Comparison of ENCODE assay signal across 1 cellular context in genomic region chr5:3099526-3099925, GRCh38.
TF ChIP-seq lines count a peak whose summit lies in the region.

No MANE protein-coding gene starts in this region.

TF ChIP-seq in HepG2, 621 proteins besides CTCF, POLR2A, EP300 and RAD21 (continued from another document):
- TF ChIP-seq RBAK (CRISPR knock-in tag; IDR thresholded peaks at IDR 0.05) (no peak), FOXP1 (IDR thresholded peaks at IDR 0.05) (no peak), FOXP1 (CRISPR knock-in tag; IDR thresholded peaks at IDR 0.05) (no peak), ZNF274 (CRISPR knock-in tag; IDR thresholded peaks at IDR 0.05) (no peak), SNAPC4 (CRISPR knock-in tag; IDR thresholded peaks at IDR 0.05) (no peak), BRD4 (CRISPR knock-in tag; IDR thresholded peaks at IDR 0.05) (no peak), SOX6 (IDR thresholded peaks at IDR 0.05) (no peak), SOX6 (CRISPR knock-in tag; IDR thresholded peaks at IDR 0.05) (no peak), HDAC1 (CRISPR knock-in tag; IDR thresholded peaks at IDR 0.05) (no peak), NCOA1 (CRISPR knock-in tag; IDR thresholded peaks at IDR 0.05) (no peak), HNF1A (IDR thresholded peaks at IDR 0.05; ENCODE audit: low read depth) (no peak), HNF1A (CRISPR knock-in tag; IDR thresholded peaks at IDR 0.05; ENCODE audit: borderline replicate concordance) (no peak), FIP1L1 (IDR thresholded peaks at IDR 0.05; ENCODE audit: borderline replicate concordance, insufficient read depth, low read depth, low read length) (no peak), EED (CRISPR knock-in tag; IDR thresholded peaks at IDR 0.05) (no peak), HMG20B (CRISPR knock-in tag; conservative IDR thresholded peaks at IDR 0.05) (no peak), NFE2L2 (IDR thresholded peaks at IDR 0.05; ENCODE audit: low read length) (no peak), NAIF1 (CRISPR knock-in tag; IDR thresholded peaks at IDR 0.05; ENCODE audit: borderline replicate concordance) (no peak), TERF1 (CRISPR knock-in tag; IDR thresholded peaks at IDR 0.05) (no peak), ZNF318 (CRISPR knock-in tag; IDR thresholded peaks at IDR 0.05) (no peak)
- TF ChIP-seq, protein P1, sequence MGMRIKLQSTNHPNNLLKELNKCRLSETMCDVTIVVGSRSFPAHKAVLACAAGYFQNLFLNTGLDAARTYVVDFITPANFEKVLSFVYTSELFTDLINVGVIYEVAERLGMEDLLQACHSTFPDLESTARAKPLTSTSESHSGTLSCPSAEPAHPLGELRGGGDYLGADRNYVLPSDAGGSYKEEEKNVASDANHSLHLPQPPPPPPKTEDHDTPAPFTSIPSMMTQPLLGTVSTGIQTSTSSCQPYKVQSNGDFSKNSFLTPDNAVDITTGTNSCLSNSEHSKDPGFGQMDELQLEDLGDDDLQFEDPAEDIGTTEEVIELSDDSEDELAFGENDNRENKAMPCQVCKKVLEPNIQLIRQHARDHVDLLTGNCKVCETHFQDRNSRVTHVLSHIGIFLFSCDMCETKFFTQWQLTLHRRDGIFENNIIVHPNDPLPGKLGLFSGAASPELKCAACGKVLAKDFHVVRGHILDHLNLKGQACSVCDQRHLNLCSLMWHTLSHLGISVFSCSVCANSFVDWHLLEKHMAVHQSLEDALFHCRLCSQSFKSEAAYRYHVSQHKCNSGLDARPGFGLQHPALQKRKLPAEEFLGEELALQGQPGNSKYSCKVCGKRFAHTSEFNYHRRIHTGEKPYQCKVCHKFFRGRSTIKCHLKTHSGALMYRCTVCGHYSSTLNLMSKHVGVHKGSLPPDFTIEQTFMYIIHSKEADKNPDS (CRISPR knock-in tag; IDR thresholded peaks at IDR 0.05) = no peak
